5 cellular contexts compared by ENCODE assay signal in genomic region chr6:28800647-28801046, GRCh38.
DNase-seq lines count a peak whose midpoint lies in the region; ATAC-seq, FAIRE-seq and TF ChIP-seq lines count a peak whose summit lies in the region.
"Not testable (repeated sequence)": the region's sequence is repeated elsewhere in the genome, so short reads cannot be mapped to it uniquely, and the experiment has no call there.

No MANE protein-coding gene starts in this region.

- H3K36me3 ChIP-seq in HEK293 (ENCODE audit: control insufficient read depth in 2 of 2, insufficient read depth in 1 of 2, low read length in 2 of 2); K562 (ENCODE audit: control insufficient read depth, insufficient read depth, low read length); bronchial epithelial cell (ENCODE audit: control insufficient read depth, insufficient read depth, low read length): not testable (repeated sequence)

- H3K4me1 ChIP-seq in HEK293 (ENCODE audit: control insufficient read depth, insufficient read depth, low read length), result not testable (repeated sequence)
- H3K4me1 ChIP-seq in K562 (replicated peaks in 1 of 2; ENCODE audit: control insufficient read depth in 2 of 2, insufficient read depth in 2 of 2, low read length in 2 of 2), result peaks cover 4 to 10% of the 10 kb centered on the region in 2 experiments; a peak in 3 of 5 replicates

- intact Hi-C loops in K562 (cut with micrococcal nuclease), result not testable (repeated sequence)

- TF ChIP-seq RAD21 in K562 (CRISPR knock-in tag; conservative IDR thresholded peaks at IDR 0.05 in 1 of 2, IDR thresholded peaks at IDR 0.05 in 1 of 2), result not testable (repeated sequence)

- not testable (repeated sequence) for TF ChIP-seq CTCF in HEK293 (tag by site-specific recombination; IDR thresholded peaks at IDR 0.05); K562 (IDR thresholded peaks at IDR 0.05 in 2 of 3, conservative IDR thresholded peaks at IDR 0.05 in 1 of 3; ENCODE audit: insufficient read depth in 2 of 3, low read depth in 1 of 3, low read length in 3 of 3); bronchial epithelial cell (IDR thresholded peaks at IDR 0.05; ENCODE audit: insufficient read depth, low read length, severe bottlenecking)

- BruUV-seq in K562 (replicated peaks; lab: Mats Ljungman, UMichigan), result not testable (repeated sequence)

- CTCF ChIA-PET in HEK293 (lab: Yijun Ruan, JAX), result interaction anchor here (0.6 to 1.2 kb wide), 2 partner anchors 31 to 73 kb away, joined by 4 read pairs; no protein-coding TSS in a partner anchor
- CTCF ChIA-PET in K562 (lab: Yijun Ruan, JAX; ENCODE audit: low intra/inter-chr PET ratio), result not testable (repeated sequence)

- ATAC-seq in K562, result not testable (repeated sequence)

- H3K4me2 ChIP-seq in K562 (ENCODE audit: insufficient read depth, low read length), result not testable (repeated sequence)

- H3K4me3 ChIP-seq in HEK293 (ENCODE audit: low read depth, low read length); K562; bronchial epithelial cell (ENCODE audit: low read depth, low read length): not testable (repeated sequence)

- in situ Hi-C loops in K562 (cut with MboI), result not testable (repeated sequence)

- not testable (repeated sequence) for H3K27me3 ChIP-seq in K562 (ENCODE audit: control insufficient read depth in 2 of 2, insufficient read depth in 2 of 2, low read length in 2 of 2); bronchial epithelial cell (ENCODE audit: control insufficient read depth, insufficient read depth, low read length)

- peak overlapping the region; percentile 27; the same call in 1 of the 2 replicates for H2AFZ ChIP-seq in K562 (ENCODE audit: low read depth, low read length)

- peaks cover 12% of the 10 kb centered on the region for H3K9me3 Mint-ChIP-seq in activated naive CD4-positive, alpha-beta T cell treated with anti-CD3 and anti-CD28 coated beads, Interleukin-2, amount 50 U/mL, for 24 hours

- H3K9me1 ChIP-seq in K562 (ENCODE audit: control insufficient read depth, insufficient read depth, low read length), result not testable (repeated sequence)

- H3K27me3 Mint-ChIP-seq in activated naive CD4-positive, alpha-beta T cell treated with anti-CD3 and anti-CD28 coated beads, Interleukin-2, amount 50 U/mL, for 24 hours, result peaks cover 74% of the 10 kb centered on the region

- not testable (repeated sequence) for H3K4me3 Mint-ChIP-seq in activated naive CD4-positive, alpha-beta T cell treated with anti-CD3 and anti-CD28 coated beads, Interleukin-2, amount 50 U/mL, for 24 hours

- H3K27ac ChIP-seq in HEK293 (ENCODE audit: extremely low read depth, low read depth, low read length); K562 (ENCODE audit: extremely low read depth, low read depth, low read length): not testable (repeated sequence)

- not testable (repeated sequence) for FAIRE-seq in K562 (lab: Jason Lieb, UNC)
- FAIRE-seq in bronchial epithelial cell (lab: Jason Lieb, UNC), result peak; percentile 18

- POLR2A ChIA-PET in HEK293 (lab: Yijun Ruan, JAX), result not testable (repeated sequence)
- POLR2A ChIA-PET in K562 (lab: Yijun Ruan, JAX), result interaction anchor here (1.0 kb wide), 1 partner anchor 94 kb away, joined by 3 read pairs; no protein-coding TSS in a partner anchor

- not testable (repeated sequence) for H3K9me3 ChIP-seq in HEK293 (ENCODE audit: control insufficient read depth, insufficient read depth, low read depth, low read length); K562 (replicated peaks; ENCODE audit: control insufficient read depth, insufficient read depth, low read depth, low read length)

- not testable (repeated sequence) for H3K4me1 Mint-ChIP-seq in activated naive CD4-positive, alpha-beta T cell treated with anti-CD3 and anti-CD28 coated beads, Interleukin-2, amount 50 U/mL, for 24 hours

- not testable (repeated sequence) for H3K36me3 Mint-ChIP-seq in activated naive CD4-positive, alpha-beta T cell treated with anti-CD3 and anti-CD28 coated beads, Interleukin-2, amount 50 U/mL, for 24 hours

- WGBS in K562 (ENCODE audit: insufficient coverage, low coverage, missing lambda C conversion rate), result 72% methylated on average over 4 of the region's 4 CpGs

- H3K79me2 ChIP-seq in K562 (ENCODE audit: control insufficient read depth, insufficient read depth, low read length), result not testable (repeated sequence)

- H3K9ac ChIP-seq in K562 (ENCODE audit: insufficient read depth in 1 of 2, low read depth in 2 of 2, low read length in 2 of 2), result not testable (repeated sequence)

- H4K20me1 ChIP-seq in K562 (replicated peaks; ENCODE audit: control insufficient read depth, insufficient read depth, low read length), result not testable (repeated sequence)

- not testable (repeated sequence) for TF ChIP-seq EP300 in K562 (IDR thresholded peaks at IDR 0.05; ENCODE audit: low read length)

- H3K27ac Mint-ChIP-seq in activated naive CD4-positive, alpha-beta T cell treated with anti-CD3 and anti-CD28 coated beads, Interleukin-2, amount 50 U/mL, for 24 hours, result peak overlapping the region; percentile 80

- DNase-seq in K562 (ENCODE audit: extremely low read depth in 1 of 4, low spot score in 3 of 4); bronchial epithelial cell (ENCODE audit: low read depth): not testable (repeated sequence)
- peak; percentile 10 for DNase-seq in ecto neural progenitor cell (ENCODE audit: low spot score)

- TF ChIP-seq POLR2A in K562 (conservative IDR thresholded peaks at IDR 0.05), result not testable (repeated sequence)

TF ChIP-seq in HEK293, 187 proteins besides CTCF, POLR2A, EP300 and RAD21:
- TF ChIP-seq PRDM10 (tag by site-specific recombination; IDR thresholded peaks at IDR 0.05), result peak; percentile 90

TF ChIP-seq in K562, 482 proteins besides CTCF, POLR2A, EP300 and RAD21:
- TF ChIP-seq PRDM10 (IDR thresholded peaks at IDR 0.05; ENCODE audit: partially characterized antibody) (peak; percentile 92), FOXK2 (conservative IDR thresholded peaks at IDR 0.05 in 1 of 2, IDR thresholded peaks at IDR 0.05 in 1 of 2; ENCODE audit: low read depth in 2 of 2) (0 out of 4 replicates have a peak, but pooled peaks of 1 of the 2 experiments have one; percentile 18)
TF ChIP-seq in K562: peak in this region for 2; not testable (repeated sequence) for 480.
